Comparison of ENCODE assay signal across 1 cellular context in genomic region chr5:90440644-90441043, GRCh38.
TF ChIP-seq lines count a peak whose summit lies in the region.

No MANE protein-coding gene starts in this region.

TF ChIP-seq in SK-N-SH treated with all-trans-retinoic acid at 6 μM for 48 hours, 23 proteins besides CTCF, POLR2A, EP300 and RAD21 (continued from another document):
- TF ChIP-seq ZC3H10 (CRISPR knock-in tag; IDR thresholded peaks at IDR 0.05) (no peak), CREB5 (CRISPR knock-in tag; IDR thresholded peaks at IDR 0.05; ENCODE audit: low read depth) (no peak), CSRNP3 (CRISPR knock-in tag; IDR thresholded peaks at IDR 0.05) (no peak), ZNF565 (CRISPR knock-in tag; conservative IDR thresholded peaks at IDR 0.05; ENCODE audit: low read depth) (no peak), POU6F1 (CRISPR knock-in tag; IDR thresholded peaks at IDR 0.05; ENCODE audit: borderline replicate concordance, low read depth) (no peak), ZFP3 (CRISPR knock-in tag; IDR thresholded peaks at IDR 0.05) (no peak), GLIS3 (CRISPR knock-in tag; IDR thresholded peaks at IDR 0.05) (no peak), TCF4 (CRISPR knock-in tag; IDR thresholded peaks at IDR 0.05; ENCODE audit: borderline replicate concordance) (no peak), ZNF70 (CRISPR knock-in tag; IDR thresholded peaks at IDR 0.05) (no peak)
